38 cellular contexts compared by ENCODE assay signal in the genomic region with DNA sequence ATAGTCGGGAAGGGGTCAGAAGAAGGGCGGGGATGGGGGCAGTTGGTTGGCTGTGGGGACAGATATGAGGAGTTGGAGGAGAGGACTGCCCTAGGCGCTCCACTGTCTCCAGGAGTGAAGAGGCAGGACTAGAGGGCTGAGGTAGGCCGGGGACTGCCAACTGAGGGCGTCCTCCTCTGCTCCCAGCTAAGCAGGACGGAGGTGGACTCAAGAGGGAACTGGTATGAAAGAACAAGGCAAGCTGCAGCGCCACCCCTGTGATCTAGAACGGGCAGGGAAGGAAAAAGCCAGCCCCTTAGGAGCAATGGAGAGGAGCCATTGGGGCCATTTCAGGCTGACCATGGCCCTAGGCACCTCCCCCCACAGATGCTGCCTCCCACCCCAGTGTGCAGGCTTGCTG. TPM values are rescaled to one million over a fixed set of nuclear protein-coding genes. Genes with fewer than 3 reads are reported as not detected.
"Had no signal": no experiment of that assay in that cellular context is flagged by ENCODE, and none has a peak within 500 bp of the region (broad histone marks: within the 10 kb centered on the region; RNA-seq: fewer than 3 reads in every experiment).

No MANE protein-coding gene starts in this region.

- H3K36me3 ChIP-seq: MG63 had no signal

- H3K27me3 ChIP-seq: MG63 had no signal

- DNase-seq: Karpas-422, Kasumi-1, MG63, MM.1S, MV-4-11, NCI-H1048, NCI-H1092, NCI-H1092 treated with DMSO at 0.1 percent for 48 hours, NCI-H1105, NCI-H1105 treated with DMSO at 0.1 percent for 48 hours, NCI-H1417, NCI-H1417 treated with DMSO at 0.1 percent for 48 hours, NCI-H1436, NCI-H1436 treated with DMSO at 0.1 percent for 48 hours, NCI-H146, NCI-H1694, NCI-H1694 treated with DMSO at 0.1 percent for 48 hours, NCI-H187, NCI-H187 treated with DMSO at 0.1 percent for 48 hours, NCI-H1930, NCI-H2029, NCI-H2029 treated with DMSO at 0.1 percent for 48 hours, NCI-H2081, NCI-H2081 treated with DMSO at 0.1 percent for 48 hours, NCI-H2107, NCI-H2171, NCI-H2171 treated with DMSO at 0.1 percent for 48 hours, NCI-H2227 treated with DMSO at 0.1 percent for 48 hours, NCI-H226, NCI-H345, NCI-H446, NCI-H446 treated with DMSO at 0.1 percent for 48 hours, NCI-H510A had no signal

- H3K27ac ChIP-seq: KMS-11 had no signal

- H3K4me3 ChIP-seq: MG63 had no signal

- H3K9ac ChIP-seq: KMS-11 had no signal

- H3K9me3 ChIP-seq: MG63 had no signal

- H3K4me2 ChIP-seq: KMS-11 had no signal

RNA-seq across cellular contexts. Expression of gene BEND2, which starts 14.0 kb away (rescaled TPM):
- total RNA-seq: LHCN-M2, M059J, MCF 10A, NCI-H460 had no signal
